ENCODE assay signal across 17 cellular contexts in genomic region chr17:81934850-81935708, GRCh38. TPM values are rescaled to one million over a fixed set of nuclear protein-coding genes. Genes with fewer than 3 reads are reported as not detected.
DNase-seq lines count a peak whose midpoint lies in the region; ATAC-seq and TF ChIP-seq lines count a peak whose summit lies in the region.
"Had no signal": no experiment of that assay in that cellular context is flagged by ENCODE, and none has a peak within 500 bp of the region (broad histone marks: within the 10 kb centered on the region; RNA-seq: fewer than 3 reads in every experiment).

No MANE protein-coding gene starts in this region.

- H3K36me3 ChIP-seq in A673 (ENCODE audit: insufficient read depth, low read length, poor library complexity, severe bottlenecking) (peaks cover 11% of the 10 kb centered on the region), Caco-2 (ENCODE audit: control insufficient read depth, insufficient read depth, low read length) (peaks cover 3% of the 10 kb centered on the region; the same call in 1 of the 2 replicates), mesenchymal stem cell (ENCODE audit: control insufficient read depth in 1 of 2, insufficient read depth in 2 of 2, low read depth in 1 of 2, low read length in 2 of 2) (peaks cover 0 to 37% of the 10 kb centered on the region in 2 experiments)
- H3K36me3 ChIP-seq: sigmoid colon had no signal

- H2BK15ac ChIP-seq in mesenchymal stem cell (ENCODE audit: low read depth, poor library complexity, severe bottlenecking) = no peak overlapping the region

- H3K4me3 ChIP-seq in A673 (ENCODE audit: low read depth, low read length, poor library complexity, severe bottlenecking) (peak overlapping the region; percentile 56), Caco-2 (ENCODE audit: low read depth, low read length) (no peak overlapping the region), mesenchymal stem cell (ENCODE audit: insufficient read depth in 1 of 2, low read depth in 1 of 2, low read length in 2 of 2) (no peak overlapping the region)
- H3K4me3 ChIP-seq: sigmoid colon had no signal

- H3K79me1 ChIP-seq in mesenchymal stem cell (replicated peaks; ENCODE audit: low read length, poor library complexity, severe bottlenecking) = peaks cover 20% of the 10 kb centered on the region

- H3K14ac ChIP-seq in mesenchymal stem cell (ENCODE audit: low read length in 2 of 2) = no peak overlapping the region

- BruUV-seq in A673 (replicated peaks; lab: Mats Ljungman, UMichigan) = no TSS peak
- no TSS peak for BruUV-seq in Caco-2 (replicated peaks; lab: Mats Ljungman, UMichigan)

- no peak overlapping the region for H2BK12ac ChIP-seq in mesenchymal stem cell (ENCODE audit: low read length in 2 of 2)

- no peak overlapping the region for H4K91ac ChIP-seq in mesenchymal stem cell (ENCODE audit: low read length)

- no peak overlapping the region for H3K27ac Mint-ChIP-seq in Caco-2 (ENCODE audit: unreplicated experiment)
- no peak overlapping the region for H3K27ac Mint-ChIP-seq in activated CD8-positive, alpha-beta T cell treated with anti-CD3 and anti-CD28 coated beads for 36 hours
- H3K27ac Mint-ChIP-seq: nephron progenitor cell had no signal

- H3K4me3 Mint-ChIP-seq in Caco-2 (ENCODE audit: unreplicated experiment) = peak overlapping the region; percentile 94
- peak overlapping the region; percentile 88 for H3K4me3 Mint-ChIP-seq in activated CD8-positive, alpha-beta T cell treated with anti-CD3 and anti-CD28 coated beads for 36 hours

- no peak overlapping the region for H2BK120ac ChIP-seq in mesenchymal stem cell (ENCODE audit: low read depth, low read length)

- no peak overlapping the region for H2AFZ ChIP-seq in mesenchymal stem cell (ENCODE audit: low read depth, low read length)

- H3K9me3 ChIP-seq in A673 (ENCODE audit: low read depth, low read length, poor library complexity, severe bottlenecking) (no peaks in the 10 kb centered on the region), Caco-2 (no peaks in the 10 kb centered on the region), mesenchymal stem cell (ENCODE audit: control insufficient read depth, low read length) (no peaks in the 10 kb centered on the region)
- H3K9me3 ChIP-seq: sigmoid colon had no signal

- H3K27me3 ChIP-seq in A673 (replicated peaks; ENCODE audit: insufficient read depth, low read depth, low read length, poor library complexity) (no peaks in the 10 kb centered on the region), Caco-2 (replicated peaks; ENCODE audit: control insufficient read depth, insufficient read depth, low read length) (no peaks in the 10 kb centered on the region), mesenchymal stem cell (ENCODE audit: control insufficient read depth in 1 of 2, insufficient read depth in 1 of 2, low read length in 2 of 2) (peaks cover 0 to 29% of the 10 kb centered on the region in 2 experiments)
- H3K27me3 ChIP-seq: sigmoid colon had no signal

- H3K23ac ChIP-seq in mesenchymal stem cell (ENCODE audit: low read length in 2 of 2) = no peak overlapping the region

- peaks cover 67% of the 10 kb centered on the region for H3K36me3 Mint-ChIP-seq in Caco-2 (ENCODE audit: insufficient read depth, unreplicated experiment)
- H3K36me3 Mint-ChIP-seq in activated CD8-positive, alpha-beta T cell treated with anti-CD3 and anti-CD28 coated beads for 36 hours (ENCODE audit: low read depth) = peaks cover 39% of the 10 kb centered on the region
- H3K36me3 Mint-ChIP-seq: CD4-positive, alpha-beta memory T cell had no signal

- 96% methylated on average over 38 of the region's 38 CpGs for WGBS in mesenchymal stem cell

- peaks cover 12% of the 10 kb centered on the region for H3K4me1 Mint-ChIP-seq in Caco-2 (ENCODE audit: low read depth, unreplicated experiment)
- H3K4me1 Mint-ChIP-seq in activated CD8-positive, alpha-beta T cell treated with anti-CD3 and anti-CD28 coated beads for 36 hours (ENCODE audit: low read depth) = peaks cover 41% of the 10 kb centered on the region

- peak overlapping the region; percentile 0 for H3K4me2 ChIP-seq in mesenchymal stem cell (ENCODE audit: low read length, poor library complexity, severe bottlenecking)

- H3K27ac ChIP-seq in A673 (ENCODE audit: low read depth, low read length, poor library complexity, severe bottlenecking) (no peak overlapping the region), mesenchymal stem cell (ENCODE audit: low read length, poor library complexity, severe bottlenecking) (no peak overlapping the region)
- H3K27ac ChIP-seq: sigmoid colon had no signal

- H4K8ac ChIP-seq in mesenchymal stem cell (ENCODE audit: low read length) = no peak overlapping the region

- no peak for ATAC-seq in activated CD8-positive, alpha-beta T cell treated with anti-CD3 and anti-CD28 coated beads for 36 hours
- no peak for ATAC-seq in HG03095 (IDR thresholded peaks at IDR 0.05; ENCODE audit: unreplicated experiment)
- no peak for ATAC-seq in GM18909 (IDR thresholded peaks at IDR 0.05; ENCODE audit: poor library complexity, unreplicated experiment)
- ATAC-seq in GM21447 (IDR thresholded peaks at IDR 0.05; ENCODE audit: unreplicated experiment) = no peak
- ATAC-seq: activated CD4-positive, CD25-positive, alpha-beta regulatory T cell treated with anti-CD3 and anti-CD28 coated beads, Interleukin-2, amount 50 U/mL, for 24 hours; left lobe of liver had no signal

- TF ChIP-seq CTCF in A673 (conservative IDR thresholded peaks at IDR 0.05; ENCODE audit: low read depth, low read length) (no peak), Caco-2 (IDR thresholded peaks at IDR 0.05; ENCODE audit: insufficient read depth in 1 of 2, low read depth in 1 of 2, low read length in 1 of 2, severe bottlenecking in 1 of 2, unreplicated experiment in 1 of 2) (no peak)
- TF ChIP-seq CTCF in activated CD8-positive, alpha-beta T cell treated with anti-CD3 and anti-CD28 coated beads for 36 hours (IDR thresholded peaks at IDR 0.05) = no peak

- POLR2A ChIA-PET in A673 (lab: Charles Lee; ENCODE audit: low non-redundant PET) = no interaction called here
- POLR2A ChIA-PET in Caco-2 (lab: Charles Lee) = no interaction called here
- POLR2A ChIA-PET in activated CD8-positive, alpha-beta T cell treated with anti-CD3 and anti-CD28 coated beads for 36 hours (lab: Charles Lee) = interaction anchor here (0.8 to 2.8 kb wide), 4 partner anchors 9 to 68 kb away, joined by 4 to 20 read pairs (median 11); partner anchors contain the start of gene MAFG

- no peak overlapping the region for H3K18ac ChIP-seq in mesenchymal stem cell (ENCODE audit: low read depth in 1 of 2, low read length in 2 of 2)

- CTCF ChIA-PET in A673 (lab: Charles Lee) (no interaction called here), Caco-2 (lab: Charles Lee) (interaction anchor here (0.6 kb wide), 1 partner anchor 9 kb away, joined by 5 read pairs; no protein-coding TSS in a partner anchor)
- CTCF ChIA-PET in activated CD8-positive, alpha-beta T cell treated with anti-CD3 and anti-CD28 coated beads for 36 hours (lab: Charles Lee) = interaction anchor here (1.6 kb wide), 1 partner anchor 65 kb away, joined by 4 read pairs; no protein-coding TSS in a partner anchor

- H3K4me1 ChIP-seq in A673 (ENCODE audit: insufficient read depth, low read length, poor library complexity, severe bottlenecking) = peaks cover 4% of the 10 kb centered on the region
- H3K4me1 ChIP-seq in Caco-2 = no peaks in the 10 kb centered on the region
- peaks cover 26% of the 10 kb centered on the region for H3K4me1 ChIP-seq in mesenchymal stem cell (ENCODE audit: control insufficient read depth, insufficient read depth, low read depth, low read length)

- no peaks in the 10 kb centered on the region for H3K9me3 Mint-ChIP-seq in Caco-2 (ENCODE audit: unreplicated experiment)
- H3K9me3 Mint-ChIP-seq in activated CD8-positive, alpha-beta T cell treated with anti-CD3 and anti-CD28 coated beads for 36 hours = no peaks in the 10 kb centered on the region
- H3K9me3 Mint-ChIP-seq: CD4-positive, alpha-beta memory T cell; nephron progenitor cell had no signal

- no peak overlapping the region for H3K9ac ChIP-seq in mesenchymal stem cell (ENCODE audit: low read length)

- H2BK5ac ChIP-seq in mesenchymal stem cell (ENCODE audit: low read depth, low read length, poor library complexity, severe bottlenecking) = no peak overlapping the region

- no peak overlapping the region for H2AK5ac ChIP-seq in mesenchymal stem cell (ENCODE audit: low read length, severe bottlenecking)

- no peak overlapping the region for H3K4ac ChIP-seq in mesenchymal stem cell (ENCODE audit: low read depth in 1 of 2, low read length in 2 of 2)

- intact Hi-C loops in A673 (cut with micrococcal nuclease; ENCODE audit: unreplicated experiment) (no loop called here), Caco-2 (cut with micrococcal nuclease; ENCODE audit: unreplicated experiment) (no loop called here)
- intact Hi-C loops in activated CD8-positive, alpha-beta T cell treated with anti-CD3 and anti-CD28 coated beads for 36 hours (cut with micrococcal nuclease) = no loop called here

- no peaks in the 10 kb centered on the region for H3K27me3 Mint-ChIP-seq in Caco-2 (ENCODE audit: insufficient read depth, unreplicated experiment)
- no peaks in the 10 kb centered on the region for H3K27me3 Mint-ChIP-seq in activated CD8-positive, alpha-beta T cell treated with anti-CD3 and anti-CD28 coated beads for 36 hours

- DNase-seq in A673 (ENCODE audit: low spot score) (no peak), Caco-2 (no peak), mesenchymal stem cell (no peak), COLO829 (ENCODE audit: low spot score) (no peak)
- DNase-seq in activated CD8-positive, alpha-beta T cell treated with anti-CD3 and anti-CD28 coated beads for 36 hours = no peak
- DNase-seq: activated gamma-delta T cell treated with Interleukin-2 at 50 U/mL for 16 hours; CD4-positive, alpha-beta memory T cell; erythroblast; GDM1; hippocampal formation; nephron progenitor cell; sigmoid colon had no signal

RNA-seq across cellular contexts. Expression of gene PYCR1, which starts 2.0 kb away (rescaled TPM):
- total RNA-seq in A673 (2021) (75.5 and 108 TPM in 2 replicates), Caco-2 (2022) (200 and 203 TPM in 2 replicates)
- total RNA-seq in activated CD8-positive, alpha-beta T cell treated with anti-CD3 and anti-CD28 coated beads for 36 hours = 100 to 1,000 TPM; 140 to 141 TPM
- polyA plus RNA-seq in mesenchymal stem cell (2013, experiment 1 of 2) = 95.7 TPM
- polyA plus RNA-seq in mesenchymal stem cell (2013, experiment 2 of 2) = 94.0 TPM

RNA-seq across cellular contexts. Expression of gene MAFG, which starts 7.5 kb away (rescaled TPM):
- total RNA-seq in A673 (2021) (46.7 and 49.7 TPM in 2 replicates), Caco-2 (2022) (28.9 and 29.1 TPM in 2 replicates)
- total RNA-seq in activated CD8-positive, alpha-beta T cell treated with anti-CD3 and anti-CD28 coated beads for 36 hours = 10 to 100 TPM; 12.4 to 14.1 TPM
- 27.1 TPM for polyA plus RNA-seq in mesenchymal stem cell (2013, experiment 1 of 2)
- polyA plus RNA-seq in mesenchymal stem cell (2013, experiment 2 of 2) = 27.7 TPM

RNA-seq across cellular contexts. Expression of gene MYADML2, which starts 12.0 kb away (rescaled TPM):
- not detected in 2 replicates for total RNA-seq in A673 (2021)
- total RNA-seq in Caco-2 (2022) = not detected in 2 replicates
- total RNA-seq in activated CD8-positive, alpha-beta T cell treated with anti-CD3 and anti-CD28 coated beads for 36 hours = not detected
- polyA plus RNA-seq in mesenchymal stem cell (2013, experiment 1 of 2) = not detected
- polyA plus RNA-seq in mesenchymal stem cell (2013, experiment 2 of 2) = not detected
- total RNA-seq: CD4-positive, alpha-beta memory T cell; left lobe of liver; sigmoid colon had no signal
- polyA plus RNA-seq: CD4-positive, alpha-beta memory T cell; sigmoid colon had no signal

RNA-seq across cellular contexts. Expression of gene SIRT7, which starts 17.1 kb away (rescaled TPM):
- 34.8 and 36.6 TPM in 2 replicates for total RNA-seq in A673 (2021)
- 55.6 and 57.4 TPM in 2 replicates for total RNA-seq in Caco-2 (2022)
- 10 to 100 TPM; 28.1 to 32.0 TPM for total RNA-seq in activated CD8-positive, alpha-beta T cell treated with anti-CD3 and anti-CD28 coated beads for 36 hours
- 9.5 TPM for polyA plus RNA-seq in mesenchymal stem cell (2013, experiment 1 of 2)
- 8.5 TPM for polyA plus RNA-seq in mesenchymal stem cell (2013, experiment 2 of 2)

RNA-seq across cellular contexts. Expression of gene PCYT2, which starts 23.9 kb away (rescaled TPM):
- total RNA-seq in A673 (2021) (55.4 and 58.3 TPM in 2 replicates), Caco-2 (2022) (125 and 151 TPM in 2 replicates)
- 10 to 100 TPM; 20.5 to 22.6 TPM for total RNA-seq in activated CD8-positive, alpha-beta T cell treated with anti-CD3 and anti-CD28 coated beads for 36 hours
- 50.1 TPM for polyA plus RNA-seq in mesenchymal stem cell (2013, experiment 1 of 2)
- 48.6 TPM for polyA plus RNA-seq in mesenchymal stem cell (2013, experiment 2 of 2)
